Comparison of ENCODE assay signal across 15 cellular contexts in genomic region chr2:240922234-240922981, GRCh38. TPM values are rescaled to one million over a fixed set of nuclear protein-coding genes. Genes with fewer than 3 reads are reported as not detected.
A peak's percentile ranks its signal among the peaks of the same experiment; 100 is the strongest.
DNase-seq lines count a peak whose midpoint lies in the region; ATAC-seq, FAIRE-seq and TF ChIP-seq lines count a peak whose summit lies in the region.
"Had no signal": no experiment of that assay in that cellular context is flagged by ENCODE, and none has a peak within 500 bp of the region (broad histone marks: within the 10 kb centered on the region; RNA-seq: fewer than 3 reads in every experiment).

No MANE protein-coding gene starts in this region.

- CTCF ChIA-PET in IMR-90 (lab: Yijun Ruan, JAX) = no interaction called here

- H3K9me3 ChIP-seq in BLaER1 treated with 17β-estradiol and CSF1 and Interleukin-3, amounts not matched to agents 10 nM and 100 nM (replicated peaks in 1 of 11) = no peaks in the 10 kb centered on the region
- H3K9me3 ChIP-seq in IMR-90 (ENCODE audit: control insufficient read depth, insufficient read depth, low read length) (no peaks in the 10 kb centered on the region), osteoblast (ENCODE audit: low read depth, low read length) (no peaks in the 10 kb centered on the region), psoas muscle (no peaks in the 10 kb centered on the region)

- peak overlapping the region; percentile 96 for H2AK9ac ChIP-seq in IMR-90 (replicated peaks; ENCODE audit: low read depth, low read length, poor library complexity)

- peak overlapping the region; percentile 85; the same call in 2 of the 3 replicates for H2BK15ac ChIP-seq in IMR-90 (ENCODE audit: low read depth, low read length)

- POLR2A ChIA-PET in IMR-90 (lab: Charles Lee; ENCODE audit: unreplicated experiment) = no interaction called here

- H3K27ac ChIP-seq in BLaER1 treated with 17β-estradiol and CSF1 and Interleukin-3, amounts not matched to agents 10 nM and 100 nM = no peak overlapping the region
- H3K27ac ChIP-seq in IMR-90 (ENCODE audit: insufficient read depth, low read length) (peak overlapping the region; percentile 78; the same call in 1 of the 2 replicates), osteoblast (ENCODE audit: low read depth, low read length) (peak overlapping the region; percentile 98), psoas muscle (no peak overlapping the region)

- no peak overlapping the region for H3K23ac ChIP-seq in IMR-90 (ENCODE audit: low read depth, low read length)

- intact Hi-C loops in IMR-90 (cut with micrococcal nuclease) = no loop called here
- intact Hi-C loops in psoas muscle (cut with DNase I) = no loop called here

- no peak for TF ChIP-seq RAD21 in IMR-90 (IDR thresholded peaks at IDR 0.05; ENCODE audit: low read length)

- peaks cover 0 to under 1% (median 0%) of the 10 kb centered on the region in 11 experiments; a peak in 1 of 22 replicates for H3K27me3 ChIP-seq in BLaER1 treated with 17β-estradiol and CSF1 and Interleukin-3, amounts not matched to agents 10 nM and 100 nM
- H3K27me3 ChIP-seq in IMR-90 (ENCODE audit: control insufficient read depth, insufficient read depth, low read length) (no peaks in the 10 kb centered on the region), osteoblast (ENCODE audit: insufficient read depth, low read length) (no peaks in the 10 kb centered on the region), psoas muscle (ENCODE audit: insufficient read depth in 3 of 3, low read length in 2 of 3) (no peaks in the 10 kb centered on the region)

- DNase-seq in IMR-90 (no peak), osteoblast (ENCODE audit: insufficient read length, low spot score, missing footprints) (peak; percentile 74), NAMALWA (ENCODE audit: low spot score) (no peak), psoas muscle (no peak), urothelium cell line (ENCODE audit: low spot score) (no peak)
- peak; percentile 1 for DNase-seq in effector CD4-positive, alpha-beta T cell
- DNase-seq: DMS153; foreskin fibroblast; NCI-H1048; NK-92 treated with Interleukin-12 subunit alpha and Interleukin-12 subunit beta, amount 100 ng/mL, for 24 hours had no signal

- H4K5ac ChIP-seq in IMR-90 (ENCODE audit: low read depth, low read length) = peak overlapping the region; percentile 83; the same call in 1 of the 2 replicates

- H3K36me3 Mint-ChIP-seq in activated T-helper 17 cell treated with anti-CD3 and anti-CD28 coated beads, Interleukin-2, amount 50 U/mL, for 72 hours (ENCODE audit: low read depth) = no peaks in the 10 kb centered on the region

- in situ Hi-C loops in IMR-90 (cut with MboI; ENCODE audit: low sequenced_read_pairs) = no loop called here

- peaks cover 16% of the 10 kb centered on the region for H3K9me1 ChIP-seq in IMR-90 (ENCODE audit: insufficient read depth, low read length)

- H3K27me3 Mint-ChIP-seq in activated T-helper 17 cell treated with anti-CD3 and anti-CD28 coated beads, Interleukin-2, amount 50 U/mL, for 72 hours = no peaks in the 10 kb centered on the region

- H4K20me1 ChIP-seq in BLaER1 treated with 17β-estradiol and CSF1 and Interleukin-3, amounts not matched to agents 10 nM and 100 nM = peaks cover 0 to 42% (median 0%) of the 10 kb centered on the region in 11 experiments; a peak in 4 of 22 replicates
- H4K20me1 ChIP-seq in IMR-90 (ENCODE audit: insufficient read depth, low read length) (no peaks in the 10 kb centered on the region), osteoblast (ENCODE audit: insufficient read depth, low read length) (no peaks in the 10 kb centered on the region)

- 0 out of 2 replicates have a peak overlapping the region, but pooled peaks have one; percentile 55 for H3K14ac ChIP-seq in IMR-90 (replicated peaks; ENCODE audit: low read depth, low read length)

- H4K91ac ChIP-seq in IMR-90 (ENCODE audit: insufficient read depth, low read depth, low read length) = peak overlapping the region; percentile 93

- no peak overlapping the region for H3K27ac Mint-ChIP-seq in activated T-helper 17 cell treated with anti-CD3 and anti-CD28 coated beads, Interleukin-2, amount 50 U/mL, for 72 hours
- H3K27ac Mint-ChIP-seq: T-helper 1 cell treated with Interleukin-12 subunit alpha and Interleukin-12 subunit beta and Interleukin-4 antibody, amounts not matched to agents 30 μg/mL and 1 μg/mL, for 36 hours had no signal

- peak overlapping the region; percentile 74; the same call in 1 of the 2 replicates for H3K18ac ChIP-seq in IMR-90 (ENCODE audit: low read depth, low read length)

- no peak overlapping the region for H3K4me3 ChIP-seq in BLaER1 treated with 17β-estradiol and CSF1 and Interleukin-3, amounts not matched to agents 10 nM and 100 nM
- no peak overlapping the region for H3K4me3 ChIP-seq in IMR-90 (ENCODE audit: insufficient read depth, low read depth, low read length)
- no peak overlapping the region for H3K4me3 ChIP-seq in osteoblast (ENCODE audit: insufficient read depth, low read length)
- H3K4me3 ChIP-seq in psoas muscle = no peak overlapping the region

- H3K4me3 Mint-ChIP-seq in activated T-helper 17 cell treated with anti-CD3 and anti-CD28 coated beads, Interleukin-2, amount 50 U/mL, for 72 hours = no peak overlapping the region
- H3K4me3 Mint-ChIP-seq: T-helper 1 cell treated with Interleukin-12 subunit alpha and Interleukin-12 subunit beta and Interleukin-4 antibody, amounts not matched to agents 30 μg/mL and 1 μg/mL, for 36 hours had no signal

- TF ChIP-seq POLR2A in IMR-90 (IDR thresholded peaks at IDR 0.05; ENCODE audit: low read depth, low read length) = no peak

- peak overlapping the region in 8 of 11 experiments; percentile 31 to 69 (median 52); a peak in 12 of 22 replicates for H3K4me2 ChIP-seq in BLaER1 treated with 17β-estradiol and CSF1 and Interleukin-3, amounts not matched to agents 10 nM and 100 nM
- H3K4me2 ChIP-seq in IMR-90 (ENCODE audit: low read depth, low read length) (no peak overlapping the region), osteoblast (ENCODE audit: insufficient read depth, low read length) (no peak overlapping the region)

- BruUV-seq in IMR-90 (replicated peaks; lab: Mats Ljungman, UMichigan) = no TSS peak

- peaks cover 0 to 53% (median 32%) of the 10 kb centered on the region in 10 experiments; a peak in 15 of 20 replicates for H3K4me1 ChIP-seq in BLaER1 treated with 17β-estradiol and CSF1 and Interleukin-3, amounts not matched to agents 10 nM and 100 nM
- H3K4me1 ChIP-seq in IMR-90 (ENCODE audit: control insufficient read depth, insufficient read depth, low read length) (peaks cover 29% of the 10 kb centered on the region), osteoblast (ENCODE audit: insufficient read depth, low read length) (peaks cover 22% of the 10 kb centered on the region), psoas muscle (no peaks in the 10 kb centered on the region)

- FAIRE-seq in urothelium cell line (lab: Jason Lieb, UNC) = no peak

- peak overlapping the region in 3 of 11 experiments; percentile 6 to 16 (median 11); a peak in 2 of 22 replicates for H3K9ac ChIP-seq in BLaER1 treated with 17β-estradiol and CSF1 and Interleukin-3, amounts not matched to agents 10 nM and 100 nM
- no peak overlapping the region for H3K9ac ChIP-seq in IMR-90 (ENCODE audit: low read depth, low read length)

- H2BK5ac ChIP-seq in IMR-90 (ENCODE audit: low read depth, low read length, poor library complexity, severe bottlenecking) = peak overlapping the region; percentile 93

- H3K79me2 ChIP-seq in osteoblast (ENCODE audit: insufficient read depth, low read length) = no peaks in the 10 kb centered on the region

- TF ChIP-seq CTCF in IMR-90 (conservative IDR thresholded peaks at IDR 0.05; ENCODE audit: low read depth, low read length) (no peak), osteoblast (IDR thresholded peaks at IDR 0.05; ENCODE audit: extremely low read depth, low read depth, low read length) (no peak), psoas muscle (IDR thresholded peaks at IDR 0.05) (no peak)

- peak overlapping the region; percentile 98 for H3K4ac ChIP-seq in IMR-90 (ENCODE audit: low read depth, low read length)

- no peaks in the 10 kb centered on the region for H3K79me1 ChIP-seq in IMR-90 (ENCODE audit: low read depth in 1 of 2, low read length in 2 of 2)

- no peak overlapping the region for H3K56ac ChIP-seq in IMR-90 (ENCODE audit: extremely low read depth, insufficient read depth, low read length)

- H2AK5ac ChIP-seq in IMR-90 (ENCODE audit: low read depth, low read length) = peak overlapping the region; percentile 99

- dilution Hi-C loops in IMR-90 (cut with HindIII; ENCODE audit: low sequenced_read_pairs, unreplicated experiment) = no loop called here

- peak overlapping the region; percentile 96 for H2BK120ac ChIP-seq in IMR-90 (ENCODE audit: low read depth, low read length)

- peak overlapping the region; percentile 46 for H2AFZ ChIP-seq in IMR-90 (replicated peaks; ENCODE audit: low read length, poor library complexity)
- no peak overlapping the region for H2AFZ ChIP-seq in osteoblast (ENCODE audit: low read length)

- ATAC-seq in IMR-90 (ENCODE audit: low read depth) (no peak), psoas muscle (no peak)
- no peak for ATAC-seq in activated T-helper 17 cell treated with anti-CD3 and anti-CD28 coated beads, Interleukin-2, amount 50 U/mL, for 72 hours (replicated peaks)
- ATAC-seq: left colon had no signal

- H3K4me1 Mint-ChIP-seq in activated T-helper 17 cell treated with anti-CD3 and anti-CD28 coated beads, Interleukin-2, amount 50 U/mL, for 72 hours = no peaks in the 10 kb centered on the region

- peak overlapping the region; percentile 74 to 83; a peak in 3 of 4 replicates for H4K8ac ChIP-seq in IMR-90 (ENCODE audit: low read depth in 2 of 2, low read length in 2 of 2)

- H2BK20ac ChIP-seq in IMR-90 (ENCODE audit: low read depth, low read length) = peak overlapping the region; percentile 86

- H3K9me3 Mint-ChIP-seq in activated T-helper 17 cell treated with anti-CD3 and anti-CD28 coated beads, Interleukin-2, amount 50 U/mL, for 72 hours = no peaks in the 10 kb centered on the region
- H3K9me3 Mint-ChIP-seq: T-helper 1 cell treated with Interleukin-12 subunit alpha and Interleukin-12 subunit beta and Interleukin-4 antibody, amounts not matched to agents 30 μg/mL and 1 μg/mL, for 36 hours had no signal

- WGBS in IMR-90 (ENCODE audit: extremely low coverage in 2 of 2, insufficient read length in 1 of 2), 2 experiments = 80% methylated on average over 8 of the region's 18 CpGs; no CpG with 5 or more reads in 1 of the 2 experiments
- WGBS in psoas muscle, 3 donors = 66 to 84% (median 71%) methylated on average over 18 of the region's 18 CpGs

- H3K36me3 ChIP-seq in BLaER1 treated with 17β-estradiol and CSF1 and Interleukin-3, amounts not matched to agents 10 nM and 100 nM = no peaks in the 10 kb centered on the region
- H3K36me3 ChIP-seq in IMR-90 (ENCODE audit: control insufficient read depth, insufficient read depth, low read length) (no peaks in the 10 kb centered on the region), osteoblast (ENCODE audit: insufficient read depth, low read length) (no peaks in the 10 kb centered on the region), psoas muscle (ENCODE audit: insufficient read depth in 1 of 2, low read depth in 1 of 2) (no peaks in the 10 kb centered on the region)

RNA-seq across cellular contexts. Expression of gene CROCC2, which starts 16.3 kb away (rescaled TPM):
- not detected in 2 replicates for total RNA-seq in IMR-90 (2012; rRNA removed)
- polyA plus RNA-seq in IMR-90 (2012; rRNA removed) = not detected in 2 replicates
- not detected in 2 replicates for polyA plus RNA-seq in IMR-90 (2012; cell fraction: cytosol; rRNA removed)
- 0.03 and 0.17 TPM in 2 replicates for polyA plus RNA-seq in IMR-90 (2012; cell fraction: nucleus; rRNA removed; ENCODE audit: low replicate concordance)
- total RNA-seq in osteoblast = under 0.01 TPM in 2 replicates
- total RNA-seq in activated T-helper 17 cell treated with anti-CD3 and anti-CD28 coated beads, Interleukin-2, amount 50 U/mL, for 72 hours = not detected
- not detected for total RNA-seq in psoas muscle
- polyA plus RNA-seq in psoas muscle = under 1 TPM in 1 of 3 donors, not detected in 2; 0.01 TPM
- total RNA-seq: cerebellum had no signal

RNA-seq across cellular contexts. Expression of gene MAB21L4, which starts 26.5 kb away (rescaled TPM):
- total RNA-seq in IMR-90 (2012; rRNA removed) (not detected in 2 replicates), osteoblast (not detected in 2 replicates), psoas muscle (not detected)
- polyA plus RNA-seq in IMR-90 (2012; rRNA removed) (not detected in 2 replicates), psoas muscle (not detected)
- not detected in 2 replicates for polyA plus RNA-seq in IMR-90 (2012; cell fraction: cytosol; rRNA removed)
- polyA plus RNA-seq in IMR-90 (2012; cell fraction: nucleus; rRNA removed; ENCODE audit: low replicate concordance) = 0.02 TPM in 1 of 2 replicates, not detected in the other
- not detected for total RNA-seq in activated T-helper 17 cell treated with anti-CD3 and anti-CD28 coated beads, Interleukin-2, amount 50 U/mL, for 72 hours
- total RNA-seq: cerebellum had no signal

RNA-seq across cellular contexts. Expression of gene AGXT, which starts 53.8 kb away (rescaled TPM):
- total RNA-seq in IMR-90 (2012; rRNA removed) = not detected in 2 replicates
- not detected in 2 replicates for polyA plus RNA-seq in IMR-90 (2012; rRNA removed)
- polyA plus RNA-seq in IMR-90 (2012; cell fraction: cytosol; rRNA removed) = not detected in 2 replicates
- not detected in 2 replicates for polyA plus RNA-seq in IMR-90 (2012; cell fraction: nucleus; rRNA removed; ENCODE audit: low replicate concordance)
- not detected in 2 replicates for total RNA-seq in osteoblast
- not detected for total RNA-seq in activated T-helper 17 cell treated with anti-CD3 and anti-CD28 coated beads, Interleukin-2, amount 50 U/mL, for 72 hours
- under 1 TPM in 1 of 4 donors, not detected in 3; 0.30 TPM for total RNA-seq in psoas muscle
- 1 to 10 TPM in 1 of 3 donors, under 1 TPM in 1, not detected in 1; 0.11 to 1.3 TPM for polyA plus RNA-seq in psoas muscle
- total RNA-seq: cerebellum had no signal

Comparison
In these comparisons a context has a peak if more than half of its experiments do, and no peak if none do; other contexts are left out.
1. H3K27ac ChIP-seq: peak in IMR-90 (single experiment) and osteoblast (single experiment); none in BLaER1 treated with 17β-estradiol and CSF1 and Interleukin-3, amounts not matched to agents 10 nM and 100 nM (0 of 11) and psoas muscle (single experiment).
2. H3K4me2 ChIP-seq: peak in BLaER1 treated with 17β-estradiol and CSF1 and Interleukin-3, amounts not matched to agents 10 nM and 100 nM (8 of 11); none in IMR-90 (single experiment) and osteoblast (single experiment).
3. DNase-seq: peak in effector CD4-positive, alpha-beta T cell (single experiment) and osteoblast (single experiment); none in IMR-90 (single experiment), NAMALWA (single experiment), psoas muscle (0 of 2) and urothelium cell line (single experiment).